8 cellular contexts compared by ENCODE assay signal in the genomic region with DNA sequence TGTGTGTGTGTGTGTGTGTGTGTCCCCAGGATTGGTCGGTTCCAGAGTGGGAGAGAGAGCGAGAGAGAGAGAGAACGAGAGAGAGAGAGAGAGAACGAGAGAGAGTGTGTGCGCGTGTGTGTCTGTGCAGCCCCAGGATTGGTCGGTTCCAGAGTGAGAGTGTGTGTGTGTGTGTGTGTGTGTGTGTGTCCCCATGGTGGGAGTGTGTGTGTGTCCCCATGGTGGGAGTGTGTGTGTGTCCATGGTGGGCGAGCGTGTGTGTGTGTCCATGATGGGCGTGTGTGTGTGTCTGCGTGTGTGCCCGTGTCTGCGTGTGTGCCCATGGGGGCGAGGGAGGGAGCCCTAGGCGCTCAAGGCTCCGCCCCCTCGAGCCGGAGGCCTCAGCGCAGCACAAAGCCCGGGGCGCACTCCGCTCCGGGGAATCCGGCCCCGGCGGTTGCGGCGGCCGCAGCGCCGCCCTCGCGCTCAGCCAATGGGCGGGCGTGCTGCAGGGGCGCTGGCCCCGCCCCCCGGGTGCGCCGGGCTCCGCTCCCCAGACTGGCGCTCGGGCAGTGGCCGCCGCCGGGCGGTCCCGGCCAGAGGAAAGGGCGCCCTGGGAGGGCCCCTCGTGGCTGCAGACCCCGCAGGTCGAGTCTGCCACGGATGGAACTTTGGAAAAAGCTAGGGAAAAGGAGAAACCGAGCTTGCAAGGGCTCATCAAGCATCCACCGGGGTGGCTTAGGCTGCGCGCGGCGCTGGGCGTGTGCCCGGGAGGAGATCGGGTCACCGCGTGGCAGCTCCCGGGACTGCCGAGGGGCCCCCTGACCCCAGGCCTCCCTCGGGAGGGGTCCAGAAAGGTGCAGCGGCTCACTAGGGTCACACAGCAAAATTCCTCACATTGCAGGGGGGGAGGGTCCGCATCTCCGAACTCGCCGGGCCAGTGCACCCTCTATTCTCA.
A peak's percentile ranks its signal among the peaks of the same experiment; 100 is the strongest.
DNase-seq lines count a peak whose midpoint lies in the region; ATAC-seq and TF ChIP-seq lines count a peak whose summit lies in the region.

No MANE protein-coding gene starts in this region.

- CTCF ChIA-PET in PC-3 (lab: Charles Lee): no interaction called here

- POLR2A ChIA-PET in PC-3 (lab: Charles Lee; ENCODE audit: unreplicated experiment): no interaction called here

- no peaks in the 10 kb centered on the region for H3K9me2 ChIP-seq in PC-3 (replicated peaks; ENCODE audit: low read length)

- BruUV-seq in PC-3 (replicated peaks; lab: Mats Ljungman, UMichigan): no TSS peak

- H3K27me3 ChIP-seq in HUES64 (ENCODE audit: insufficient read depth, low read length) (no peaks in the 10 kb centered on the region), PC-3 (ENCODE audit: low read length) (no peaks in the 10 kb centered on the region), esophagus muscularis mucosa (no peaks in the 10 kb centered on the region), muscle layer of duodenum (ENCODE audit: low read depth, low read length) (no peaks in the 10 kb centered on the region)

- no peak for TF ChIP-seq EP300 in esophagus muscularis mucosa (IDR thresholded peaks at IDR 0.05)

- H3K9ac ChIP-seq in HUES64 (ENCODE audit: low read depth, low read length): peak overlapping the region; percentile 85
- H3K9ac ChIP-seq in PC-3 (ENCODE audit: low read length): peak overlapping the region; percentile 82

- H3K27ac ChIP-seq in HUES64 (ENCODE audit: low read depth, low read length): peak overlapping the region; percentile 84
- peak overlapping the region; percentile 44 for H3K27ac ChIP-seq in PC-3 (ENCODE audit: low read length)
- peak overlapping the region; percentile 79 to 90 (median 87) for H3K27ac ChIP-seq in esophagus muscularis mucosa (replicated peaks in 1 of 4)
- H3K27ac ChIP-seq in muscle layer of duodenum (ENCODE audit: low read length): peak overlapping the region; percentile 77

- no peaks in the 10 kb centered on the region for H3K79me2 ChIP-seq in PC-3 (ENCODE audit: low read length)

- H2AFZ ChIP-seq in PC-3 (ENCODE audit: low read length): peak overlapping the region; percentile 95

- H3K36me3 ChIP-seq in HUES64 (ENCODE audit: insufficient read depth, low read length) (no peaks in the 10 kb centered on the region), PC-3 (ENCODE audit: low read depth, low read length) (no peaks in the 10 kb centered on the region), esophagus muscularis mucosa (no peaks in the 10 kb centered on the region), muscle layer of duodenum (ENCODE audit: control insufficient read depth in 1 of 2, insufficient read depth in 2 of 2, low read length in 2 of 2) (no peaks in the 10 kb centered on the region)

- no peaks in the 10 kb centered on the region for H4K20me1 ChIP-seq in PC-3 (ENCODE audit: low read length)

- peak; percentile 11 for TF ChIP-seq POLR2A in esophagus muscularis mucosa (IDR thresholded peaks at IDR 0.05; ENCODE audit: low read depth)

- ATAC-seq in GM21423 (IDR thresholded peaks at IDR 0.05; ENCODE audit: unreplicated experiment) (peak; percentile 71), PC-3 (peak; percentile 83)

- TF ChIP-seq CTCF in PC-3 (conservative IDR thresholded peaks at IDR 0.05; ENCODE audit: low read depth, low read length) (no peak), esophagus muscularis mucosa (IDR thresholded peaks at IDR 0.05) (peak in 2 of 3 experiments; percentile 28 to 51)

- no peaks in the 10 kb centered on the region for H3F3A ChIP-seq in PC-3 (ENCODE audit: low read length, unreplicated experiment)

- WGBS in HUES64: 2% methylated on average over 71 of the region's 72 CpGs
- WGBS in esophagus muscularis mucosa: 0% methylated on average over 8 of the region's 72 CpGs

- DNase-seq in DMS153 (lab: John Stamatoyannopoulos, UW): peak; percentile 88
- peak; percentile 98 for DNase-seq in PC-3
- DNase-seq in activated T-cell treated with anti-CD3 and anti-CD28 coated beads, Interleukin-2, amount 50 U/mL, for 48 hours: peak; percentile 89 to 93
- DNase-seq in esophagus muscularis mucosa (ENCODE audit: extremely low spot score): peak; percentile 97
- DNase-seq in stimulated activated CD8-positive, alpha-beta memory T cell treated with anti-CD3 and anti-CD28 coated beads, Interleukin-7, amount 100 ng/mL, for 1 hour (ENCODE audit: low read depth in 2 of 2): peak; percentile 73 to 81

- peak overlapping the region; percentile 92 for H3K4me2 ChIP-seq in PC-3 (ENCODE audit: low read length)

- H3K4me3 ChIP-seq in HUES64 (ENCODE audit: low read length) (peak overlapping the region; percentile 81), PC-3 (ENCODE audit: low read length) (peak overlapping the region; percentile 88), esophagus muscularis mucosa (peak overlapping the region; percentile 66 to 76 (median 70)), muscle layer of duodenum (ENCODE audit: low read depth in 1 of 2, low read length in 2 of 2) (peak overlapping the region; percentile 72 to 83)

- intact Hi-C loops in PC-3 (cut with micrococcal nuclease) (loop anchor here (1.0 to 5.0 kb wide), 3 partner anchors 95 to 144 kb away; partner anchors contain the start of gene INSR), esophagus muscularis mucosa (cut with DNase I) (loop anchor here (1.0 to 5.0 kb wide), 3 partner anchors 19 to 96 kb away; partner anchors contain the start of gene INSR)

- H3K9me3 ChIP-seq in HUES64 (ENCODE audit: insufficient read depth, low read depth, low read length) (no peaks in the 10 kb centered on the region), PC-3 (ENCODE audit: low read length) (no peaks in the 10 kb centered on the region), esophagus muscularis mucosa (no peaks in the 10 kb centered on the region), muscle layer of duodenum (ENCODE audit: control insufficient read depth in 1 of 2, low read length in 2 of 2) (no peaks in the 10 kb centered on the region)

- H3K4me1 ChIP-seq in HUES64 (ENCODE audit: insufficient read depth, low read length) (no peaks in the 10 kb centered on the region), PC-3 (ENCODE audit: insufficient read depth, low read length) (peaks cover 7% of the 10 kb centered on the region; the same call in 1 of the 2 replicates), esophagus muscularis mucosa (peaks cover 19 to 37% (median 26%) of the 10 kb centered on the region in 4 donors), muscle layer of duodenum (ENCODE audit: control insufficient read depth in 1 of 2, insufficient read depth in 2 of 2, low read length in 2 of 2) (peaks cover 0 to 12% of the 10 kb centered on the region in 2 donors)

Comparison
In these comparisons a context has a peak if more than half of its experiments do, and no peak if none do; other contexts are left out.
1. Peak in every context shown above with its lines: DNase-seq, ATAC-seq, H3K4me3 ChIP-seq and H3K27ac ChIP-seq.